25 cellular contexts compared by ENCODE assay signal in genomic region chr10:103767756-103768155, GRCh38.
DNase-seq lines count a peak whose midpoint lies in the region; ATAC-seq and TF ChIP-seq lines count a peak whose summit lies in the region.
"Had no signal": no experiment of that assay in that cellular context is flagged by ENCODE, and none has a peak within 500 bp of the region (broad histone marks: within the 10 kb centered on the region; RNA-seq: fewer than 3 reads in every experiment).

No MANE protein-coding gene starts in this region.

- POLR2A ChIA-PET in CD4-positive, alpha-beta T cell (lab: Charles Lee) = interaction anchor here (0.6 kb wide), 1 partner anchor 85 kb away, joined by 3 read pairs; no protein-coding TSS in a partner anchor
- POLR2A ChIA-PET in activated CD4-positive, alpha-beta T cell treated with anti-CD3 and anti-CD28 coated beads for 36 hours (lab: Charles Lee) = no interaction called here

- no peak for DNase-seq in CD4-positive, alpha-beta T cell
- DNase-seq in RWPE2 (ENCODE audit: low spot score) = no peak
- DNase-seq in endothelial cell (ENCODE audit: low spot score) = peak; percentile 35
- DNase-seq in nephron progenitor cell = no peak
- no peak for DNase-seq in AG08395 (ENCODE audit: low spot score)
- no peak for DNase-seq in activated T-cell treated with anti-CD3 and anti-CD28 coated beads for 4 hours
- no peak for DNase-seq in activated CD4-positive, alpha-beta T cell treated with anti-CD3 and anti-CD28 coated beads for 36 hours
- DNase-seq: activated CD4-positive, alpha-beta T cell treated with anti-CD3 and anti-CD28 coated beads for 48 hours; head of caudate nucleus; islet precursor cell; midbrain; naive B cell; NCI-H1092; NCI-H1694 treated with DMSO at 0.1 percent for 48 hours; NCI-H446 treated with DMSO at 0.1 percent for 48 hours; NCI-H82; RPMI8226; T-helper 1 cell had no signal

- H3K4me1 ChIP-seq in RWPE2 (ENCODE audit: insufficient read depth, poor library complexity, severe bottlenecking) = peaks cover 48% of the 10 kb centered on the region
- H3K4me1 ChIP-seq: breast epithelium had no signal

- CTCF ChIA-PET in CD4-positive, alpha-beta T cell (lab: Charles Lee) = interaction anchor here (1.0 kb wide), 1 partner anchor 15 kb away, joined by 3 read pairs; no protein-coding TSS in a partner anchor
- CTCF ChIA-PET in activated CD4-positive, alpha-beta T cell treated with anti-CD3 and anti-CD28 coated beads for 36 hours (lab: Charles Lee) = no interaction called here

- no peaks in the 10 kb centered on the region for H3K27me3 ChIP-seq in CD4-positive, alpha-beta T cell (ENCODE audit: control insufficient read depth, insufficient read depth, low read length)
- H3K27me3 ChIP-seq in RWPE2 (ENCODE audit: insufficient read depth, poor library complexity, severe bottlenecking) = no peaks in the 10 kb centered on the region
- H3K27me3 ChIP-seq: breast epithelium, tibial nerve had no signal

- intact Hi-C loops in CD4-positive, alpha-beta T cell (cut with DNase I, micrococcal nuclease) = no loop called here
- intact Hi-C loops in activated CD4-positive, alpha-beta T cell treated with anti-CD3 and anti-CD28 coated beads for 36 hours (cut with DNase I, micrococcal nuclease) = no loop called here

- H3K4me1 Mint-ChIP-seq in CD4-positive, alpha-beta T cell (ENCODE audit: low read depth) = peaks cover 82% of the 10 kb centered on the region
- H3K4me1 Mint-ChIP-seq in endothelial cell (ENCODE audit: unreplicated experiment) = peaks cover 67% of the 10 kb centered on the region
- peaks cover 72% of the 10 kb centered on the region for H3K4me1 Mint-ChIP-seq in nephron progenitor cell
- H3K4me1 Mint-ChIP-seq in activated CD4-positive, alpha-beta T cell treated with anti-CD3 and anti-CD28 coated beads for 36 hours = peaks cover 71% of the 10 kb centered on the region

- H3K9me3 ChIP-seq in CD4-positive, alpha-beta T cell (ENCODE audit: control insufficient read depth, low read length) = no peaks in the 10 kb centered on the region
- no peaks in the 10 kb centered on the region for H3K9me3 ChIP-seq in RWPE2 (ENCODE audit: severe bottlenecking)
- H3K9me3 ChIP-seq: breast epithelium, tibial nerve had no signal

- H3K4me3 Mint-ChIP-seq in CD4-positive, alpha-beta T cell = peak overlapping the region; percentile 32
- peak overlapping the region; percentile 10 for H3K4me3 Mint-ChIP-seq in endothelial cell (ENCODE audit: unreplicated experiment)
- H3K4me3 Mint-ChIP-seq in nephron progenitor cell = peak overlapping the region; percentile 19
- no peak overlapping the region for H3K4me3 Mint-ChIP-seq in activated CD4-positive, alpha-beta T cell treated with anti-CD3 and anti-CD28 coated beads for 36 hours
- H3K4me3 Mint-ChIP-seq: B cell; stimulated activated effector memory CD8-positive, alpha-beta T cell treated with anti-CD3 and anti-CD28 coated beads, Interleukin-12 subunit alpha, Interleukin-12 subunit beta, amount 100 ng/mL, for 72 hours had no signal

- no peaks in the 10 kb centered on the region for H3K27me3 Mint-ChIP-seq in CD4-positive, alpha-beta T cell
- peaks cover 11% of the 10 kb centered on the region for H3K27me3 Mint-ChIP-seq in endothelial cell (ENCODE audit: unreplicated experiment)
- peaks cover 31% of the 10 kb centered on the region for H3K27me3 Mint-ChIP-seq in nephron progenitor cell (ENCODE audit: low read depth, poor library complexity)
- H3K27me3 Mint-ChIP-seq in activated CD4-positive, alpha-beta T cell treated with anti-CD3 and anti-CD28 coated beads for 36 hours = no peaks in the 10 kb centered on the region
- H3K27me3 Mint-ChIP-seq: B cell, naive B cell had no signal

- no peak overlapping the region for H3K4me3 ChIP-seq in RWPE2 (ENCODE audit: severe bottlenecking)
- H3K4me3 ChIP-seq: breast epithelium, tibial nerve had no signal

- TF ChIP-seq CTCF in CD4-positive, alpha-beta T cell (IDR thresholded peaks at IDR 0.05) = no peak
- no peak for TF ChIP-seq CTCF in RWPE2 (IDR thresholded peaks at IDR 0.05; ENCODE audit: poor library complexity, severe bottlenecking)
- no peak for TF ChIP-seq CTCF in endothelial cell (IDR thresholded peaks at IDR 0.05; ENCODE audit: unreplicated experiment)
- TF ChIP-seq CTCF in nephron progenitor cell (IDR thresholded peaks at IDR 0.05) = no peak

- no peak overlapping the region for H3K27ac Mint-ChIP-seq in CD4-positive, alpha-beta T cell
- H3K27ac Mint-ChIP-seq in endothelial cell (ENCODE audit: unreplicated experiment) (peak overlapping the region; percentile 78), nephron progenitor cell (no peak overlapping the region)
- no peak overlapping the region for H3K27ac Mint-ChIP-seq in activated CD4-positive, alpha-beta T cell treated with anti-CD3 and anti-CD28 coated beads for 36 hours
- H3K27ac Mint-ChIP-seq: B cell had no signal

- no peaks in the 10 kb centered on the region for H3K36me3 Mint-ChIP-seq in CD4-positive, alpha-beta T cell (ENCODE audit: low read depth)
- H3K36me3 Mint-ChIP-seq in endothelial cell (ENCODE audit: low read depth, unreplicated experiment) (peaks cover 25% of the 10 kb centered on the region), nephron progenitor cell (ENCODE audit: low read depth) (peaks cover 14% of the 10 kb centered on the region)
- no peaks in the 10 kb centered on the region for H3K36me3 Mint-ChIP-seq in activated CD4-positive, alpha-beta T cell treated with anti-CD3 and anti-CD28 coated beads for 36 hours (ENCODE audit: low read depth)
- H3K36me3 Mint-ChIP-seq: activated naive CD4-positive, alpha-beta T cell treated with anti-CD3 and anti-CD28 coated beads, Interleukin-2, amount 50 U/mL, for 72 hours; naive B cell; stimulated activated effector memory CD8-positive, alpha-beta T cell treated with anti-CD3 and anti-CD28 coated beads, Interleukin-12 subunit alpha, Interleukin-12 subunit beta, amount 100 ng/mL, for 72 hours had no signal

- H3K27ac ChIP-seq in CD4-positive, alpha-beta T cell (ENCODE audit: low read depth, low read length) = no peak overlapping the region
- peak overlapping the region; percentile 98 for H3K27ac ChIP-seq in RWPE2 (ENCODE audit: poor library complexity, severe bottlenecking)
- H3K27ac ChIP-seq: breast epithelium had no signal

- H3K9me3 Mint-ChIP-seq in CD4-positive, alpha-beta T cell = no peaks in the 10 kb centered on the region
- no peaks in the 10 kb centered on the region for H3K9me3 Mint-ChIP-seq in endothelial cell (ENCODE audit: unreplicated experiment)
- H3K9me3 Mint-ChIP-seq in nephron progenitor cell = no peaks in the 10 kb centered on the region
- H3K9me3 Mint-ChIP-seq in activated CD4-positive, alpha-beta T cell treated with anti-CD3 and anti-CD28 coated beads for 36 hours (ENCODE audit: low read depth) = no peaks in the 10 kb centered on the region
- H3K9me3 Mint-ChIP-seq: activated naive CD4-positive, alpha-beta T cell treated with anti-CD3 and anti-CD28 coated beads, Interleukin-2, amount 50 U/mL, for 72 hours; stimulated activated effector memory CD8-positive, alpha-beta T cell treated with anti-CD3 and anti-CD28 coated beads, Interleukin-12 subunit alpha, Interleukin-12 subunit beta, amount 100 ng/mL, for 72 hours had no signal

- H3K36me3 ChIP-seq in RWPE2 (ENCODE audit: low read depth) = peaks cover 29% of the 10 kb centered on the region
- H3K36me3 ChIP-seq: breast epithelium, tibial nerve had no signal

- ATAC-seq in CD4-positive, alpha-beta T cell (ENCODE audit: poor library complexity) = no peak
- ATAC-seq in RWPE2 (ENCODE audit: low read depth) = no peak
- ATAC-seq in activated CD4-positive, alpha-beta T cell treated with anti-CD3 and anti-CD28 coated beads for 36 hours = no peak
- no peak for ATAC-seq in HG02571 (IDR thresholded peaks at IDR 0.05; ENCODE audit: unreplicated experiment)
- ATAC-seq: activated naive CD4-positive, alpha-beta T cell treated with anti-CD3 and anti-CD28 coated beads, Interleukin-2, amount 50 U/mL, for 72 hours; HCT116; stimulated activated effector memory CD8-positive, alpha-beta T cell treated with anti-CD3 and anti-CD28 coated beads, Interleukin-12 subunit alpha, Interleukin-12 subunit beta, amount 100 ng/mL, for 72 hours had no signal
